1 cellular context compared by ENCODE assay signal in the genomic region with DNA sequence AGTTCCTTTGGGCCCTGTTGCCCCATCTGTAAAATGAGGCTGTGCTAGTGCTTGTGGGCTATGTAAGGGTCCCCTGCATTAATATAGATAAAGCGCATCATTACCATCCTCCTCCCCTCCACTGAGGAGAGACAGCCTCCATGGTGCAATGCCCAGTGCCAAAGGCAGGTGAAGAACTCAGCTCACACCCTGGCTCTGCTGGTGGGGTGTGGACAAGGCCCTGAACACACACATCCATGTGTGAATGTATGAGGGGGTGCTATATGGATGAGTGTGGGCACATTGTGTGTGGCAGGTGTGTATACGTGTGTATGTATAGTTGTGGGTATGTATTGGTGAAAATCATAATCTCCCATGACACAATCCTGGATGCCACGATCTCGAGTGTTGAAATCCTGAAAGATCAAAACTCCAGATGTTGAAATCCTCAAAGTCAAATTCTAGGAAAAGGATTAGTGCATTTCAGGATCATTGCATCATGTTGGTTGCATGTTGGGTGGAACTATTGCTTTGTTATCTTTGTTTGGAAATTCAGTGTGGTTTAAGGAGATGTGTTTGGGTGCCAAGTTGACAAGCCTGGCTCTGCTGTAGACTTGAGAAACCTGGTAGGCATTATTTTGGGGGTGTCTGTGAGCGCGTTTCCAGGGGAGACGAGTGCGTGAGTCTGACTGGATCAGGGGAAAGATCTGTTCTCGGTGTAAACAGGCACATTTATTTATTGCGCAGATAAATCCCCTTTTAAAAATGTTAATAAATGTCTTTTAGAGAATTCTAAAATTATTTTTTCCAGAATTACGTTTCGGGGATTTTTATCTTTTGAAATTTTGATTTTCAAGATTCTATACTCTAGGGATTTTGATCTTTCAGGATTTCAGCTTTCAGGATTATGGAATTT.
TF ChIP-seq lines count a peak whose summit lies in the region.

No MANE protein-coding gene starts in this region.

TF ChIP-seq in liver, 16 proteins besides CTCF, POLR2A, EP300 and RAD21 (continued from another document):
- TF ChIP-seq, protein P1, sequence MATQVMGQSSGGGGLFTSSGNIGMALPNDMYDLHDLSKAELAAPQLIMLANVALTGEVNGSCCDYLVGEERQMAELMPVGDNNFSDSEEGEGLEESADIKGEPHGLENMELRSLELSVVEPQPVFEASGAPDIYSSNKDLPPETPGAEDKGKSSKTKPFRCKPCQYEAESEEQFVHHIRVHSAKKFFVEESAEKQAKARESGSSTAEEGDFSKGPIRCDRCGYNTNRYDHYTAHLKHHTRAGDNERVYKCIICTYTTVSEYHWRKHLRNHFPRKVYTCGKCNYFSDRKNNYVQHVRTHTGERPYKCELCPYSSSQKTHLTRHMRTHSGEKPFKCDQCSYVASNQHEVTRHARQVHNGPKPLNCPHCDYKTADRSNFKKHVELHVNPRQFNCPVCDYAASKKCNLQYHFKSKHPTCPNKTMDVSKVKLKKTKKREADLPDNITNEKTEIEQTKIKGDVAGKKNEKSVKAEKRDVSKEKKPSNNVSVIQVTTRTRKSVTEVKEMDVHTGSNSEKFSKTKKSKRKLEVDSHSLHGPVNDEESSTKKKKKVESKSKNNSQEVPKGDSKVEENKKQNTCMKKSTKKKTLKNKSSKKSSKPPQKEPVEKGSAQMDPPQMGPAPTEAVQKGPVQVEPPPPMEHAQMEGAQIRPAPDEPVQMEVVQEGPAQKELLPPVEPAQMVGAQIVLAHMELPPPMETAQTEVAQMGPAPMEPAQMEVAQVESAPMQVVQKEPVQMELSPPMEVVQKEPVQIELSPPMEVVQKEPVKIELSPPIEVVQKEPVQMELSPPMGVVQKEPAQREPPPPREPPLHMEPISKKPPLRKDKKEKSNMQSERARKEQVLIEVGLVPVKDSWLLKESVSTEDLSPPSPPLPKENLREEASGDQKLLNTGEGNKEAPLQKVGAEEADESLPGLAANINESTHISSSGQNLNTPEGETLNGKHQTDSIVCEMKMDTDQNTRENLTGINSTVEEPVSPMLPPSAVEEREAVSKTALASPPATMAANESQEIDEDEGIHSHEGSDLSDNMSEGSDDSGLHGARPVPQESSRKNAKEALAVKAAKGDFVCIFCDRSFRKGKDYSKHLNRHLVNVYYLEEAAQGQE (IDR thresholded peaks at IDR 0.05): peak; percentile 80
- peak; percentile 53 for TF ChIP-seq FOXA2 (IDR thresholded peaks at IDR 0.05)
- TF ChIP-seq, protein P2, sequence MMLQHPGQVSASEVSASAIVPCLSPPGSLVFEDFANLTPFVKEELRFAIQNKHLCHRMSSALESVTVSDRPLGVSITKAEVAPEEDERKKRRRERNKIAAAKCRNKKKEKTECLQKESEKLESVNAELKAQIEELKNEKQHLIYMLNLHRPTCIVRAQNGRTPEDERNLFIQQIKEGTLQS (IDR thresholded peaks at IDR 0.05): peak; percentile 98
